32 cellular contexts compared by ENCODE assay signal in the genomic region with DNA sequence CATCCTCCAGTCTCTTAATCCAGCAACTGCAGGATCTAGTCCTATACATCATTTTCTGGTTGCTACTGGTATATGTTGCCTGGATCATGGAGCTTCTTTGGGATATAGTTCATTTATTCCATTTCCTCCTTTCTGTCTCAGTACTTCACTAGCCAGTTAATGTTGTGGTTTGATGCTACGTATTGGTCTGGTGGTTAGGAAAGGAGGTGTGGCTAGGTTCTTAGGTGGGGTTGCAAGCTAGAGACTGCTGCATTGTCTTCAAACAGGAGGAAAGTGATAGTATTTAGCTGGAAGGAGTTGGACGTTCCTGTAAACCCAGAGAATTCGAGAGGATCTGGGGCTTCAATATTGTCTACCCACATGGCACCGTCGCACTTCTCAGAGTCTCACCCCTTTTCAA.
"Had no signal": no experiment of that assay in that cellular context is flagged by ENCODE, and none has a peak within 500 bp of the region (broad histone marks: within the 10 kb centered on the region; RNA-seq: fewer than 3 reads in every experiment).

No MANE protein-coding gene starts in this region.

- H3K27ac Mint-ChIP-seq: activated CD4-positive, alpha-beta T cell treated with anti-CD3 and anti-CD28 coated beads, Interleukin-2, amount 10 ng/mL, durations not matched to agents 24 days and 14 days; activated CD8-positive, alpha-beta memory T cell treated with anti-CD3 and anti-CD28 coated beads, Interleukin-2, amount 10 ng/mL, durations not matched to agents 7 days and 5 days; activated naive CD4-positive, alpha-beta T cell treated with anti-CD3 and anti-CD28 coated beads, Interleukin-2, amount 10 ng/mL, durations not matched to agents 7 days and 5 days; activated naive CD8-positive, alpha-beta T cell; T-helper 1 cell treated with Interleukin-12 subunit alpha and Interleukin-12 subunit beta and Interleukin-4 antibody, amounts not matched to agents 30 μg/mL and 1 μg/mL, for 36 hours; T-helper 2 cell treated with Interferon-gamma antibody and Interleukin-4, amounts not matched to agents 5 μg/mL and 100 μg/mL, for 36 hours had no signal

- H3K9me3 Mint-ChIP-seq: activated CD4-positive, alpha-beta T cell treated with anti-CD3 and anti-CD28 coated beads, Interleukin-2, amount 10 ng/mL, durations not matched to agents 24 days and 14 days; activated naive CD4-positive, alpha-beta T cell treated with anti-CD3 and anti-CD28 coated beads, Interleukin-2, amount 10 ng/mL, durations not matched to agents 7 days and 5 days; central memory CD8-positive, alpha-beta T cell; T-helper 1 cell treated with Interleukin-12 subunit alpha and Interleukin-12 subunit beta and Interleukin-4 antibody, amounts not matched to agents 30 μg/mL and 1 μg/mL, for 36 hours; T-helper 2 cell treated with Interferon-gamma antibody and Interleukin-4, amounts not matched to agents 5 μg/mL and 100 μg/mL, for 36 hours had no signal

- H3K4me3 ChIP-seq: ascending aorta, cardiac muscle cell, Peyer's patch, SJSA1 had no signal

- H3K36me3 ChIP-seq: ascending aorta, cardiac muscle cell, Peyer's patch, SJSA1 had no signal

- H3K9me3 ChIP-seq: ascending aorta, Peyer's patch, SJSA1, SK-N-SH had no signal

- H3K4me3 Mint-ChIP-seq: activated CD4-positive, alpha-beta T cell treated with anti-CD3 and anti-CD28 coated beads, Interleukin-2, amount 10 ng/mL, durations not matched to agents 24 days and 14 days; activated CD8-positive, alpha-beta memory T cell treated with anti-CD3 and anti-CD28 coated beads, Interleukin-2, amount 10 ng/mL, durations not matched to agents 7 days and 5 days; activated naive CD4-positive, alpha-beta T cell treated with anti-CD3 and anti-CD28 coated beads, Interleukin-2, amount 10 ng/mL, durations not matched to agents 7 days and 5 days; activated naive CD8-positive, alpha-beta T cell; central memory CD8-positive, alpha-beta T cell; T-helper 1 cell treated with Interleukin-12 subunit alpha and Interleukin-12 subunit beta and Interleukin-4 antibody, amounts not matched to agents 30 μg/mL and 1 μg/mL, for 36 hours; T-helper 2 cell treated with Interferon-gamma antibody and Interleukin-4, amounts not matched to agents 5 μg/mL and 100 μg/mL, for 36 hours had no signal

- H3K27me3 ChIP-seq: ascending aorta, cardiac muscle cell, Peyer's patch, SJSA1 had no signal

- H3K4me1 ChIP-seq: ascending aorta, Peyer's patch had no signal

- H3K27me3 Mint-ChIP-seq: activated CD8-positive, alpha-beta memory T cell treated with anti-CD3 and anti-CD28 coated beads, Interleukin-2, amount 10 ng/mL, durations not matched to agents 7 days and 5 days; activated naive CD4-positive, alpha-beta T cell treated with anti-CD3 and anti-CD28 coated beads, Interleukin-2, amount 10 ng/mL, durations not matched to agents 7 days and 5 days had no signal

- H3K4me1 Mint-ChIP-seq: activated CD4-positive, alpha-beta T cell treated with anti-CD3 and anti-CD28 coated beads, Interleukin-2, amount 10 ng/mL, durations not matched to agents 24 days and 14 days; activated CD8-positive, alpha-beta memory T cell treated with anti-CD3 and anti-CD28 coated beads, Interleukin-2, amount 10 ng/mL, durations not matched to agents 7 days and 5 days; central memory CD8-positive, alpha-beta T cell had no signal

- ATAC-seq: activated CD8-positive, alpha-beta memory T cell treated with anti-CD3 and anti-CD28 coated beads, Interleukin-2, amount 10 ng/mL, durations not matched to agents 7 days and 5 days; PC-3 had no signal

- H3K4me2 ChIP-seq: SK-N-SH had no signal

- H3K27ac ChIP-seq: ascending aorta, Peyer's patch, SJSA1 had no signal

- H3K36me3 Mint-ChIP-seq: activated CD8-positive, alpha-beta memory T cell treated with anti-CD3 and anti-CD28 coated beads, Interleukin-2, amount 10 ng/mL, durations not matched to agents 7 days and 5 days; activated naive CD4-positive, alpha-beta T cell treated with anti-CD3 and anti-CD28 coated beads, Interleukin-2, amount 10 ng/mL, durations not matched to agents 7 days and 5 days; activated naive CD8-positive, alpha-beta T cell had no signal

- DNase-seq: activated CD4-positive, alpha-beta T cell treated with anti-CD3 and anti-CD28 coated beads, Interleukin-2, amount 10 ng/mL, durations not matched to agents 24 days and 14 days; activated CD4-positive, alpha-beta T cell treated with anti-CD3 and anti-CD28 coated beads, Interleukin-2, amount 50 U/mL, for 4 hours; activated CD8-positive, alpha-beta memory T cell treated with anti-CD3 and anti-CD28 coated beads, Interleukin-2, amount 10 ng/mL, durations not matched to agents 7 days and 5 days; activated CD8-positive, alpha-beta memory T cell treated with anti-CD3 and anti-CD28 coated beads, Interleukin-2, amount 50 U/mL, for 48 hours; activated effector memory CD4-positive, alpha-beta T cell treated with Interleukin-2 at 50 U/mL for 16 hours; activated naive CD4-positive, alpha-beta T cell treated with anti-CD3 and anti-CD28 coated beads, Interleukin-2, amount 10 ng/mL, durations not matched to agents 7 days and 5 days; activated T-cell treated with anti-CD3 and anti-CD28 coated beads, Interleukin-2, amount 50 U/mL, for 48 hours; amygdala; Kasumi-1; KG1; MM.1S; MV-4-11; NCI-H1092; NCI-H1436 treated with DMSO at 0.1 percent for 48 hours; NCI-H1694 treated with DMSO at 0.1 percent for 48 hours; NCI-H2029; NCI-H446; NCI-H510A treated with DMSO at 0.1 percent for 48 hours; NCI-H526 treated with DMSO at 0.1 percent for 48 hours; NCI-H82; PC-3; Peyer's patch; RPMI8226; SHP77 treated with DMSO at 0.1 percent for 48 hours; SK-N-SH had no signal

- H3K9ac ChIP-seq: SK-N-SH had no signal
